8 cellular contexts compared by ENCODE assay signal in genomic region chr13:110126391-110126961, GRCh38.
DNase-seq lines count a peak whose midpoint lies in the region; ATAC-seq and TF ChIP-seq lines count a peak whose summit lies in the region.

No MANE protein-coding gene starts in this region.

- no peak overlapping the region for H3K27ac Mint-ChIP-seq in naive thymus-derived CD4-positive, alpha-beta T cell
- no peak overlapping the region for H3K27ac Mint-ChIP-seq in activated naive CD8-positive, alpha-beta T cell treated with anti-CD3 and anti-CD28 coated beads, Interleukin-2, amount 50 U/mL, for 24 hours

- H3K4me2 ChIP-seq in IMR-90 (ENCODE audit: low read depth, low read length), result peak overlapping the region; percentile 81

- peak overlapping the region; percentile 98 for H2BK120ac ChIP-seq in IMR-90 (ENCODE audit: low read depth, low read length)

- no CpG with 5 or more reads among the region's 12 CpGs for WGBS in IMR-90 (ENCODE audit: extremely low coverage in 2 of 2, insufficient read length in 1 of 2), 2 experiments

- peak overlapping the region; percentile 89 for H2AK5ac ChIP-seq in IMR-90 (ENCODE audit: low read depth, low read length)

- peaks cover 0 to 2% (median 0%) of the 10 kb centered on the region in 11 donors for H3K9me3 Mint-ChIP-seq in naive thymus-derived CD4-positive, alpha-beta T cell
- no peaks in the 10 kb centered on the region for H3K9me3 Mint-ChIP-seq in activated naive CD8-positive, alpha-beta T cell treated with anti-CD3 and anti-CD28 coated beads, Interleukin-2, amount 50 U/mL, for 24 hours

- in situ Hi-C loops in IMR-90 (cut with MboI; ENCODE audit: low sequenced_read_pairs), result no loop called here
- in situ Hi-C loops in brain microvascular endothelial cell (cut with HindIII; ENCODE audit: low pct_ligation_motif_present, low sequenced_read_pairs), result no loop called here

- peaks cover 19% of the 10 kb centered on the region for H3K4me1 ChIP-seq in IMR-90 (ENCODE audit: control insufficient read depth, insufficient read depth, low read length)
- no peaks in the 10 kb centered on the region for H3K4me1 ChIP-seq in naive thymus-derived CD4-positive, alpha-beta T cell (ENCODE audit: control insufficient read depth in 2 of 2, insufficient read depth in 2 of 2, low read length in 2 of 2)

- H3K27me3 ChIP-seq in IMR-90 (ENCODE audit: control insufficient read depth, insufficient read depth, low read length) (no peaks in the 10 kb centered on the region), brain microvascular endothelial cell (replicated peaks) (no peaks in the 10 kb centered on the region), kidney epithelial cell (ENCODE audit: control insufficient read depth, insufficient read depth, low read length) (no peaks in the 10 kb centered on the region)
- no peaks in the 10 kb centered on the region for H3K27me3 ChIP-seq in naive thymus-derived CD4-positive, alpha-beta T cell (ENCODE audit: control insufficient read depth in 2 of 2, insufficient read depth in 2 of 2, low read length in 2 of 2)

- peaks cover 32 to 54% (median 35%) of the 10 kb centered on the region in 5 donors for H3K27me3 Mint-ChIP-seq in naive thymus-derived CD4-positive, alpha-beta T cell
- H3K27me3 Mint-ChIP-seq in activated naive CD8-positive, alpha-beta T cell treated with anti-CD3 and anti-CD28 coated beads, Interleukin-2, amount 50 U/mL, for 24 hours, result peaks cover 28% of the 10 kb centered on the region

- no peaks in the 10 kb centered on the region for H3K9me3 ChIP-seq in IMR-90 (ENCODE audit: control insufficient read depth, insufficient read depth, low read length)
- H3K9me3 ChIP-seq in naive thymus-derived CD4-positive, alpha-beta T cell (ENCODE audit: control insufficient read depth in 2 of 3, low read length in 3 of 3), result no peaks in the 10 kb centered on the region

- TF ChIP-seq CTCF in IMR-90 (conservative IDR thresholded peaks at IDR 0.05; ENCODE audit: low read depth, low read length) (no peak), brain microvascular endothelial cell (IDR thresholded peaks at IDR 0.05; ENCODE audit: low read depth, low read length, missing control alignments) (no peak), kidney epithelial cell (IDR thresholded peaks at IDR 0.05; ENCODE audit: insufficient read depth, low read length, poor library complexity, severe bottlenecking) (no peak)

- H3K79me1 ChIP-seq in IMR-90 (ENCODE audit: low read depth in 1 of 2, low read length in 2 of 2), result no peaks in the 10 kb centered on the region

- no peak for TF ChIP-seq RAD21 in IMR-90 (IDR thresholded peaks at IDR 0.05; ENCODE audit: low read length)

- peak overlapping the region; percentile 96 for H2BK5ac ChIP-seq in IMR-90 (ENCODE audit: low read depth, low read length, poor library complexity, severe bottlenecking)

- peak overlapping the region; percentile 63 for H3K18ac ChIP-seq in IMR-90 (ENCODE audit: low read depth, low read length)

- dilution Hi-C loops in IMR-90 (cut with HindIII; ENCODE audit: low sequenced_read_pairs, unreplicated experiment), result no loop called here

- H3K9ac ChIP-seq in IMR-90 (ENCODE audit: low read depth, low read length), result peak overlapping the region; percentile 56

- peak overlapping the region; percentile 94 for H2BK20ac ChIP-seq in IMR-90 (ENCODE audit: low read depth, low read length)

- H2BK15ac ChIP-seq in IMR-90 (ENCODE audit: low read depth, low read length), result peak overlapping the region; percentile 61

- peak overlapping the region; percentile 69 for H4K5ac ChIP-seq in IMR-90 (ENCODE audit: low read depth, low read length)

- H3K14ac ChIP-seq in IMR-90 (replicated peaks; ENCODE audit: low read depth, low read length), result peak overlapping the region; percentile 92

- peak; percentile 85 for ATAC-seq in IMR-90 (ENCODE audit: low read depth)
- no peak for ATAC-seq in naive thymus-derived CD4-positive, alpha-beta T cell
- ATAC-seq in HG02840 (IDR thresholded peaks at IDR 0.05; ENCODE audit: low FRiP score, unreplicated experiment), result no peak
- ATAC-seq in activated naive CD8-positive, alpha-beta T cell treated with anti-CD3 and anti-CD28 coated beads, Interleukin-2, amount 50 U/mL, for 24 hours, result no peak

- peak overlapping the region; percentile 93 for H3K4ac ChIP-seq in IMR-90 (ENCODE audit: low read depth, low read length)

- peak overlapping the region; percentile 91 for H3K27ac ChIP-seq in IMR-90 (ENCODE audit: insufficient read depth, low read length)
- peak overlapping the region; percentile 94 for H3K27ac ChIP-seq in brain microvascular endothelial cell
- H3K27ac ChIP-seq in temporal lobe (ENCODE audit: low read depth, low read length), result peak overlapping the region; percentile 59
- H3K27ac ChIP-seq in naive thymus-derived CD4-positive, alpha-beta T cell (ENCODE audit: low read depth, low read length), result no peak overlapping the region

- DNase-seq in IMR-90, result peak; percentile 98
- DNase-seq in brain microvascular endothelial cell, result peak; percentile 90
- peak; percentile 96 for DNase-seq in kidney epithelial cell (ENCODE audit: low read depth)
- no peak for DNase-seq in naive thymus-derived CD4-positive, alpha-beta T cell
- DNase-seq in activated naive CD8-positive, alpha-beta T cell treated with anti-CD3 and anti-CD28 coated beads, Interleukin-2, amount 50 U/mL, for 24 hours, result no peak
- DNase-seq in epidermal melanocyte (ENCODE audit: insufficient read length, low spot score), result no peak

- no peaks in the 10 kb centered on the region for H3K36me3 Mint-ChIP-seq in naive thymus-derived CD4-positive, alpha-beta T cell
- H3K36me3 Mint-ChIP-seq in activated naive CD8-positive, alpha-beta T cell treated with anti-CD3 and anti-CD28 coated beads, Interleukin-2, amount 50 U/mL, for 24 hours (ENCODE audit: low read depth), result no peaks in the 10 kb centered on the region

- H3K4me3 ChIP-seq in IMR-90 (ENCODE audit: insufficient read depth, low read depth, low read length) (0 out of 2 replicates have a peak overlapping the region, but pooled peaks have one; percentile 16), brain microvascular endothelial cell (ENCODE audit: low read depth, low read length) (no peak overlapping the region), kidney epithelial cell (ENCODE audit: low read depth, low read length) (no peak overlapping the region)
- no peak overlapping the region for H3K4me3 ChIP-seq in naive thymus-derived CD4-positive, alpha-beta T cell (ENCODE audit: low read length)

- peak overlapping the region; percentile 71 to 88 for H4K8ac ChIP-seq in IMR-90 (ENCODE audit: low read depth in 2 of 2, low read length in 2 of 2)

- peaks cover 22% of the 10 kb centered on the region for H3K9me1 ChIP-seq in IMR-90 (ENCODE audit: insufficient read depth, low read length)

- peak overlapping the region; percentile 77 for H3K56ac ChIP-seq in IMR-90 (ENCODE audit: extremely low read depth, insufficient read depth, low read length)

- intact Hi-C loops in IMR-90 (cut with micrococcal nuclease), result no loop called here
- intact Hi-C loops in naive thymus-derived CD4-positive, alpha-beta T cell (cut with micrococcal nuclease), result no loop called here

- CTCF ChIA-PET in IMR-90 (lab: Yijun Ruan, JAX), result no interaction called here
- CTCF ChIA-PET in naive thymus-derived CD4-positive, alpha-beta T cell (lab: Charles Lee), result no interaction called here

- no peak overlapping the region for H2AK9ac ChIP-seq in IMR-90 (replicated peaks; ENCODE audit: low read depth, low read length, poor library complexity)

- no peaks in the 10 kb centered on the region for H4K20me1 ChIP-seq in IMR-90 (ENCODE audit: insufficient read depth, low read length)

- H3K36me3 ChIP-seq in IMR-90 (ENCODE audit: control insufficient read depth, insufficient read depth, low read length) (no peaks in the 10 kb centered on the region), brain microvascular endothelial cell (replicated peaks) (no peaks in the 10 kb centered on the region), kidney epithelial cell (ENCODE audit: control insufficient read depth, insufficient read depth, low read length) (no peaks in the 10 kb centered on the region)
- H3K36me3 ChIP-seq in naive thymus-derived CD4-positive, alpha-beta T cell (ENCODE audit: control insufficient read depth in 2 of 3, insufficient read depth in 3 of 3, low read length in 3 of 3), result no peaks in the 10 kb centered on the region

- H3K4me3 Mint-ChIP-seq in naive thymus-derived CD4-positive, alpha-beta T cell, result no peak overlapping the region
- no peak overlapping the region for H3K4me3 Mint-ChIP-seq in activated naive CD8-positive, alpha-beta T cell treated with anti-CD3 and anti-CD28 coated beads, Interleukin-2, amount 50 U/mL, for 24 hours

- POLR2A ChIA-PET in IMR-90 (lab: Charles Lee; ENCODE audit: unreplicated experiment), result no interaction called here
- POLR2A ChIA-PET in naive thymus-derived CD4-positive, alpha-beta T cell (lab: Charles Lee), result no interaction called here

- peaks cover 0 to 3% (median 0%) of the 10 kb centered on the region in 7 donors for H3K4me1 Mint-ChIP-seq in naive thymus-derived CD4-positive, alpha-beta T cell
- no peaks in the 10 kb centered on the region for H3K4me1 Mint-ChIP-seq in activated naive CD8-positive, alpha-beta T cell treated with anti-CD3 and anti-CD28 coated beads, Interleukin-2, amount 50 U/mL, for 24 hours

- H4K91ac ChIP-seq in IMR-90 (ENCODE audit: insufficient read depth, low read depth, low read length), result peak overlapping the region; percentile 89

- TF ChIP-seq POLR2A in IMR-90 (IDR thresholded peaks at IDR 0.05; ENCODE audit: low read depth, low read length), result peak; percentile 29; the same call in 1 of the 2 replicates

- BruUV-seq in IMR-90 (replicated peaks; lab: Mats Ljungman, UMichigan), result no TSS peak

- H3K23ac ChIP-seq in IMR-90 (ENCODE audit: low read depth, low read length), result peak overlapping the region; percentile 90

- H2AFZ ChIP-seq in IMR-90 (replicated peaks; ENCODE audit: low read length, poor library complexity), result peak overlapping the region; percentile 93

TF ChIP-seq in IMR-90, 13 proteins besides CTCF, POLR2A, EP300 and RAD21 (continues in another document):
- TF ChIP-seq CEBPB (IDR thresholded peaks at IDR 0.05; ENCODE audit: low read depth, low read length) (peak; percentile 71; the same call in 1 of the 2 replicates), BHLHE40 (IDR thresholded peaks at IDR 0.05; ENCODE audit: low read depth, low read length) (peak; percentile 43; the same call in 1 of the 2 replicates), USF2 (IDR thresholded peaks at IDR 0.05; ENCODE audit: low read depth, low read length) (no peak), SMC3 (IDR thresholded peaks at IDR 0.05; ENCODE audit: low read depth, low read length) (no peak), RCOR1 (IDR thresholded peaks at IDR 0.05; ENCODE audit: insufficient replicate concordance, low read length) (peak; percentile 15), MAFK (IDR thresholded peaks at IDR 0.05; ENCODE audit: low read depth, low read length) (peak; percentile 38; the same call in 1 of the 2 replicates)

Comparison
In these comparisons a context has a peak if more than half of its experiments do, and no peak if none do; other contexts are left out.
1. DNase-seq: peak in IMR-90 (single experiment), brain microvascular endothelial cell (single experiment) and kidney epithelial cell (single experiment); none in naive thymus-derived CD4-positive, alpha-beta T cell (0 of 9), activated naive CD8-positive, alpha-beta T cell treated with anti-CD3 and anti-CD28 coated beads, Interleukin-2, amount 50 U/mL, for 24 hours (single experiment) and epidermal melanocyte (single experiment).